ENCODE assay signal across 13 cellular contexts in the genomic region with DNA sequence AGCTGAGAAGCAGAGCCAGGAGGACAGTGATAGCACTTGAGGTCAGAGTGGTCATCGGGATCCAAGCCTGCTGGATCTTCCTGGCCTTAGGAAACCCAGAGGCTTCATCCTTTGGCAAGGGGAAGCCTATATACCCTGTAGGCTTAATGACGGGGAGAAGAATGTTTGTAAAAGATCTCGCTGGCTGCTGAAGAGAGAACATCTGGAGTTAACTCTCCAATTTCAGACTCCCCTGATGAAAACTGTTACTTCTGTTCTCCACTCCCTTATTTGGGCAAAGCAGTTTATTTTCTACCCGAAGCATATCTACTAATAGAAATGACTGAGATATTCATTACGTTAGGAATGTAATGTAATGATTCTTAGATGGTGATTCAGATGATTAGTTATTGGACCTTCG.
DNase-seq lines count a peak whose midpoint lies in the region; ATAC-seq, FAIRE-seq and TF ChIP-seq lines count a peak whose summit lies in the region.
"Had no signal": no experiment of that assay in that cellular context is flagged by ENCODE, and none has a peak within 500 bp of the region (broad histone marks: within the 10 kb centered on the region; RNA-seq: fewer than 3 reads in every experiment).

No MANE protein-coding gene starts in this region.

- no peaks in the 10 kb centered on the region for H3K9me3 ChIP-seq in HepG2 (ENCODE audit: low read length)
- H3K9me3 ChIP-seq in right lobe of liver, result no peaks in the 10 kb centered on the region
- H3K9me3 ChIP-seq in IMR-90 (ENCODE audit: control insufficient read depth, insufficient read depth, low read length), result no peaks in the 10 kb centered on the region

- H2AFZ ChIP-seq in HepG2 (ENCODE audit: low read length) (no peak overlapping the region), IMR-90 (replicated peaks; ENCODE audit: low read length, poor library complexity) (no peak overlapping the region)
- H2AFZ ChIP-seq: GM23248 had no signal

- no peak overlapping the region for H4K5ac ChIP-seq in IMR-90 (ENCODE audit: low read depth, low read length)

- H2BK5ac ChIP-seq in IMR-90 (ENCODE audit: low read depth, low read length, poor library complexity, severe bottlenecking), result no peak overlapping the region

- no peak overlapping the region for H2BK120ac ChIP-seq in IMR-90 (ENCODE audit: low read depth, low read length)

- H2BK20ac ChIP-seq in IMR-90 (ENCODE audit: low read depth, low read length), result no peak overlapping the region

- DNase-seq in HepG2 (ENCODE audit: low spot score) (no peak), right lobe of liver (no peak), IMR-90 (peak; percentile 68), fibroblast of peridontal ligament (ENCODE audit: extremely low read depth) (peak; percentile 51), NCI-H1417 (lab: John Stamatoyannopoulos, UW) (no peak)
- DNase-seq in activated effector memory CD4-positive, alpha-beta T cell treated with Interleukin-2 at 50 U/mL for 16 hours, result no peak
- DNase-seq: Calu3; CD4-positive, alpha-beta T cell; DMS79; GDM1 had no signal

- H3K4me2 ChIP-seq in HepG2 (ENCODE audit: low read depth, low read length) (no peak overlapping the region), IMR-90 (ENCODE audit: low read depth, low read length) (peak overlapping the region; percentile 3; the same call in 1 of the 2 replicates)

- H3K27ac ChIP-seq in HepG2 (ENCODE audit: extremely low read length, insufficient read depth, low read length), result no peak overlapping the region
- no peak overlapping the region for H3K27ac ChIP-seq in right lobe of liver
- H3K27ac ChIP-seq in IMR-90 (ENCODE audit: insufficient read depth, low read length), result no peak overlapping the region
- H3K27ac ChIP-seq: GM23248 had no signal

- no peak overlapping the region; the same call in 1 of the 2 replicates for H3K18ac ChIP-seq in IMR-90 (ENCODE audit: low read depth, low read length)

- H4K91ac ChIP-seq in IMR-90 (ENCODE audit: insufficient read depth, low read depth, low read length), result no peak overlapping the region

- H3K79me2 ChIP-seq in HepG2 (ENCODE audit: insufficient read depth, low read length), result no peaks in the 10 kb centered on the region

- H4K20me1 ChIP-seq in HepG2 (ENCODE audit: insufficient read depth, low read length) (no peaks in the 10 kb centered on the region), IMR-90 (ENCODE audit: insufficient read depth, low read length) (no peaks in the 10 kb centered on the region)

- ATAC-seq in HepG2 (no peak), right lobe of liver (no peak), IMR-90 (ENCODE audit: low read depth) (peak; percentile 70), HG03565 (IDR thresholded peaks at IDR 0.05; ENCODE audit: unreplicated experiment) (no peak)

- intact Hi-C loops in HepG2 (cut with micrococcal nuclease; ENCODE audit: unreplicated experiment), result loop anchor here (2.0 kb wide), 2 partner anchors 243 to 333 kb away; no protein-coding TSS in a partner anchor
- intact Hi-C loops in right lobe of liver (cut with DNase I), result no loop called here
- intact Hi-C loops in IMR-90 (cut with micrococcal nuclease), result loop anchor here (2.0 kb wide), 1 partner anchor 101 kb away; no protein-coding TSS in a partner anchor

- dilution Hi-C loops in IMR-90 (cut with HindIII; ENCODE audit: low sequenced_read_pairs, unreplicated experiment), result no loop called here

- H2BK15ac ChIP-seq in IMR-90 (ENCODE audit: low read depth, low read length), result no peak overlapping the region

- H3K23ac ChIP-seq in IMR-90 (ENCODE audit: low read depth, low read length), result no peak overlapping the region

- TF ChIP-seq CTCF in HepG2 (CRISPR knock-in tag; IDR thresholded peaks at IDR 0.05) (no peak), right lobe of liver (IDR thresholded peaks at IDR 0.05) (no peak), IMR-90 (conservative IDR thresholded peaks at IDR 0.05; ENCODE audit: low read depth, low read length) (no peak)

- TF ChIP-seq EP300 in HepG2 (IDR thresholded peaks at IDR 0.05; ENCODE audit: low read depth in 2 of 2, low read length in 2 of 2) (no peak), HepG2 (CRISPR knock-in tag; IDR thresholded peaks at IDR 0.05; ENCODE audit: borderline replicate concordance) (no peak)

- no peak for TF ChIP-seq RAD21 in HepG2 (CRISPR knock-in tag; IDR thresholded peaks at IDR 0.05)
- no peak for TF ChIP-seq RAD21 in IMR-90 (IDR thresholded peaks at IDR 0.05; ENCODE audit: low read length)

- H3K36me3 ChIP-seq in HepG2 (replicated peaks in 1 of 2; ENCODE audit: control insufficient read depth in 1 of 2, insufficient read depth in 2 of 2, low read length in 2 of 2) (no peaks in the 10 kb centered on the region), right lobe of liver (no peaks in the 10 kb centered on the region), IMR-90 (ENCODE audit: control insufficient read depth, insufficient read depth, low read length) (no peaks in the 10 kb centered on the region)

- peaks cover 4% of the 10 kb centered on the region; the same call in 1 of the 2 replicates for H3K9me1 ChIP-seq in IMR-90 (ENCODE audit: insufficient read depth, low read length)

- POLR2A ChIA-PET in HepG2 (lab: Yijun Ruan, JAX), result no interaction called here
- POLR2A ChIA-PET in IMR-90 (lab: Charles Lee; ENCODE audit: unreplicated experiment), result no interaction called here

- no TSS peak for BruUV-seq in HepG2 (replicated peaks; lab: Mats Ljungman, UMichigan)
- no TSS peak for BruUV-seq in IMR-90 (replicated peaks; lab: Mats Ljungman, UMichigan)

- CTCF ChIA-PET in HepG2 (lab: Yijun Ruan, JAX; ENCODE audit: low intra/inter-chr PET ratio, low total read pairs) (interaction anchor here (1.6 kb wide), 1 partner anchor 102 kb away, joined by 14 read pairs; no protein-coding TSS in a partner anchor), IMR-90 (lab: Yijun Ruan, JAX) (interaction anchor here (0.6 to 1.2 kb wide), 3 partner anchors 9 to 100 kb away, joined by 3 to 4 read pairs (median 3); no protein-coding TSS in a partner anchor)

- H3K4me3 ChIP-seq in HepG2 (replicated peaks in 1 of 3; ENCODE audit: insufficient read depth in 1 of 3, low read depth in 2 of 3, low read length in 3 of 3) (no peak overlapping the region), right lobe of liver (no peak overlapping the region), IMR-90 (ENCODE audit: insufficient read depth, low read depth, low read length) (no peak overlapping the region)
- H3K4me3 ChIP-seq: GM23248 had no signal

- H3K4me1 ChIP-seq in HepG2 (ENCODE audit: insufficient read depth, low read length) (no peaks in the 10 kb centered on the region), right lobe of liver (no peaks in the 10 kb centered on the region), IMR-90 (ENCODE audit: control insufficient read depth, insufficient read depth, low read length) (peaks cover 4% of the 10 kb centered on the region)

- peak overlapping the region; percentile 46; the same call in 1 of the 2 replicates for H3K14ac ChIP-seq in IMR-90 (replicated peaks; ENCODE audit: low read depth, low read length)

- H4K8ac ChIP-seq in IMR-90 (ENCODE audit: low read depth in 2 of 2, low read length in 2 of 2), result peak overlapping the region in 1 of 2 experiments; percentile 57; a peak in 1 of 4 replicates

- no peak for FAIRE-seq in HepG2 (lab: Jason Lieb, UNC)
- FAIRE-seq: HTR-8/SVneo had no signal

- H3K27me3 ChIP-seq in HepG2 (ENCODE audit: control insufficient read depth in 1 of 2, insufficient read depth in 2 of 2, low read length in 2 of 2) (peaks cover 0 to 10% of the 10 kb centered on the region in 2 experiments; a peak in 2 of 5 replicates), right lobe of liver (no peaks in the 10 kb centered on the region), IMR-90 (ENCODE audit: control insufficient read depth, insufficient read depth, low read length) (no peaks in the 10 kb centered on the region)

- H2AK5ac ChIP-seq in IMR-90 (ENCODE audit: low read depth, low read length), result no peak overlapping the region

- no peak overlapping the region for H2AK9ac ChIP-seq in IMR-90 (replicated peaks; ENCODE audit: low read depth, low read length, poor library complexity)

- H3K79me1 ChIP-seq in IMR-90 (ENCODE audit: low read depth in 1 of 2, low read length in 2 of 2), result peaks cover 0 to 8% of the 10 kb centered on the region in 2 experiments; a peak in 1 of 4 replicates

- H3K9ac ChIP-seq in HepG2 (ENCODE audit: insufficient read depth, low read depth, low read length) (no peak overlapping the region), IMR-90 (ENCODE audit: low read depth, low read length) (no peak overlapping the region)
- H3K9ac ChIP-seq: GM23248 had no signal

- no peak overlapping the region for H3K4ac ChIP-seq in IMR-90 (ENCODE audit: low read depth, low read length)

- WGBS in HepG2 (ENCODE audit: low lambda C conversion rate), result 14% methylated on average over 6 of the region's 6 CpGs
- 40% methylated on average over 6 of the region's 6 CpGs for WGBS in right lobe of liver (ENCODE audit: insufficient coverage, low coverage, low lambda C conversion rate, missing lambda C conversion rate)
- WGBS in IMR-90 (ENCODE audit: extremely low coverage in 2 of 2, insufficient read length in 1 of 2), 2 experiments, result no CpG with 5 or more reads among the region's 6 CpGs

- in situ Hi-C loops in HepG2 (cut with HindIII; ENCODE audit: extremely low pct_ligation_motif_present, low pct_unique_long_range_greater_than_20kb), result loop anchor here (5.0 kb wide), 1 partner anchor 103 kb away; no protein-coding TSS in a partner anchor
- in situ Hi-C loops in IMR-90 (cut with MboI; ENCODE audit: low sequenced_read_pairs), result no loop called here

- H3K56ac ChIP-seq in IMR-90 (ENCODE audit: extremely low read depth, insufficient read depth, low read length), result no peak overlapping the region

- TF ChIP-seq POLR2A in HepG2 (IDR thresholded peaks at IDR 0.05; ENCODE audit: insufficient read depth in 1 of 2, low read depth in 2 of 2, low read length in 2 of 2) (no peak), right lobe of liver (IDR thresholded peaks at IDR 0.05) (no peak), IMR-90 (IDR thresholded peaks at IDR 0.05; ENCODE audit: low read depth, low read length) (no peak)

TF ChIP-seq in HepG2, 621 proteins besides CTCF, POLR2A, EP300 and RAD21:
- 0 out of 2 replicates have a peak, but pooled peaks have one; percentile 8 for TF ChIP-seq SRF (IDR thresholded peaks at IDR 0.05; ENCODE audit: low read depth, low read length)
- no peak for TF ChIP-seq ZNF816 (CRISPR knock-in tag; IDR thresholded peaks at IDR 0.05; ENCODE audit: borderline replicate concordance)

TF ChIP-seq in IMR-90, 13 proteins besides CTCF, POLR2A, EP300 and RAD21 (continues in another document):
- TF ChIP-seq MAFK (IDR thresholded peaks at IDR 0.05; ENCODE audit: low read depth, low read length) (no peak), BHLHE40 (IDR thresholded peaks at IDR 0.05; ENCODE audit: low read depth, low read length) (no peak), MAZ (IDR thresholded peaks at IDR 0.05; ENCODE audit: borderline replicate concordance, low read depth, low read length) (no peak), MXI1 (IDR thresholded peaks at IDR 0.05; ENCODE audit: borderline replicate concordance, low read depth, low read length) (no peak), RFX5 (IDR thresholded peaks at IDR 0.05; ENCODE audit: low read depth, low read length) (no peak)

Comparison
In these comparisons a context has a peak if more than half of its experiments do, and no peak if none do; other contexts are left out.
1. intact Hi-C loops: an anchor here in HepG2 (2.0 kb wide) and IMR-90 (2.0 kb wide); none called in right lobe of liver.
2. DNase-seq: peak in IMR-90 (single experiment) and fibroblast of peridontal ligament (single experiment); none in HepG2 (single experiment), right lobe of liver (0 of 3), activated effector memory CD4-positive, alpha-beta T cell treated with Interleukin-2 at 50 U/mL for 16 hours (single experiment) and NCI-H1417 (0 of 3).